Comparison of ENCODE assay signal across 1 cellular context in genomic region chr7:668139-668871, GRCh38.
TF ChIP-seq lines count a peak whose summit lies in the region.

No MANE protein-coding gene starts in this region.

TF ChIP-seq in SK-N-SH treated with all-trans-retinoic acid at 6 μM for 48 hours, 23 proteins besides CTCF, POLR2A, EP300 and RAD21 (continued from another document):
- TF ChIP-seq, protein P1, sequence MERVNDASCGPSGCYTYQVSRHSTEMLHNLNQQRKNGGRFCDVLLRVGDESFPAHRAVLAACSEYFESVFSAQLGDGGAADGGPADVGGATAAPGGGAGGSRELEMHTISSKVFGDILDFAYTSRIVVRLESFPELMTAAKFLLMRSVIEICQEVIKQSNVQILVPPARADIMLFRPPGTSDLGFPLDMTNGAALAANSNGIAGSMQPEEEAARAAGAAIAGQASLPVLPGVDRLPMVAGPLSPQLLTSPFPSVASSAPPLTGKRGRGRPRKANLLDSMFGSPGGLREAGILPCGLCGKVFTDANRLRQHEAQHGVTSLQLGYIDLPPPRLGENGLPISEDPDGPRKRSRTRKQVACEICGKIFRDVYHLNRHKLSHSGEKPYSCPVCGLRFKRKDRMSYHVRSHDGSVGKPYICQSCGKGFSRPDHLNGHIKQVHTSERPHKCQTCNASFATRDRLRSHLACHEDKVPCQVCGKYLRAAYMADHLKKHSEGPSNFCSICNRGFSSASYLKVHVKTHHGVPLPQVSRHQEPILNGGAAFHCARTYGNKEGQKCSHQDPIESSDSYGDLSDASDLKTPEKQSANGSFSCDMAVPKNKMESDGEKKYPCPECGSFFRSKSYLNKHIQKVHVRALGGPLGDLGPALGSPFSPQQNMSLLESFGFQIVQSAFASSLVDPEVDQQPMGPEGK (CRISPR knock-in tag; IDR thresholded peaks at IDR 0.05; ENCODE audit: borderline replicate concordance): no peak
- no peak for TF ChIP-seq RARB (CRISPR knock-in tag; IDR thresholded peaks at IDR 0.05)
